30 cellular contexts compared by ENCODE assay signal in the genomic region with DNA sequence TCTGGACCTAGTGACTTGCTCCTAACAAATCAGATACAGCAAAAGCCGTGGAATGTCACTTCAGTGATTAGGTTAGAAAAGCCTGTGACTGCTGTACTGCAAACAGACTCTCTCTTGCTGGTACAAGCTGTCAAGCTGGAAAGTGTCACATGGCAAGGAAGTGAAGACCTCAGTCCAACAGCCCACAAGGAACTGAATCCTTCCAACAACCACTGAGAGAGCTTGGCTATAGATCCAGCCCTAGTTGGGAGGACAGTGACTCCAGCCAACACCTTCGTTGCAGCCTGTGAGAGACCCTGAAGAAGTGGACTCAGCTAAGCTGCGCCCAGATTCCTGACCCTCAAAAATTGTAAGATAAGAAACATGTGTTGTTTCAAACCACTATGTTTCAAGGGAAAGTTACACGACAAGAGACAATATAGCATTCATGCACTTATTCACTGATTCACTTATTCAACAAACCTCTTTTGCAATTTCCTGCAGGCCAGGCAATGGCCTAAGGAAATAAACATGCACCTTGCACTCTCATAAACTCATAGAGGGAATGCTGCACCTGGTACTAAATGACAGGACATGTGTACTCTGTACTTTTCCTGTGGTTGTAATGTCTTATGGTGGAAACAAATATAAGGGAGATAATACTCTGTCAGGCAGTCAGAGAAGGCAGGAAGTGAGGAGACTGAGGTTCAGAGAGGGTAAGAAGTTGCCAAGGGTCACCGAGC.
DNase-seq lines count a peak whose midpoint lies in the region; ATAC-seq, FAIRE-seq and TF ChIP-seq lines count a peak whose summit lies in the region.
"Had no signal": no experiment of that assay in that cellular context is flagged by ENCODE, and none has a peak within 500 bp of the region (broad histone marks: within the 10 kb centered on the region; RNA-seq: fewer than 3 reads in every experiment).

No MANE protein-coding gene starts in this region.

- intact Hi-C loops in colonic mucosa (cut with DNase I) = no loop called here

- no peaks in the 10 kb centered on the region for H3F3A ChIP-seq in OCI-LY1 (ENCODE audit: insufficient read depth, low read length)

- H3K4me2 ChIP-seq in OCI-LY1 (ENCODE audit: low read length) = no peak overlapping the region
- H3K4me2 ChIP-seq: A549; BLaER1 treated with 17β-estradiol and CSF1 and Interleukin-3, amounts not matched to agents 10 nM and 100 nM; GM23338; SK-N-SH had no signal

- peak overlapping the region; percentile 40; the same call in 1 of the 2 replicates for H2AFZ ChIP-seq in OCI-LY1 (ENCODE audit: low read length)
- H2AFZ ChIP-seq: GM23338 had no signal

- WGBS in small intestine, 3 donors = 26 to 61% (median 38%) methylated on average over 5 of the region's 5 CpGs
- WGBS in gastroesophageal sphincter (ENCODE audit: low coverage in 1 of 2), 2 donors = 73 to 86% methylated on average over 3 of the region's 5 CpGs

- peaks cover 17% of the 10 kb centered on the region for H3K4me1 ChIP-seq in OCI-LY1 (ENCODE audit: insufficient read depth, low read length, severe bottlenecking)
- no peaks in the 10 kb centered on the region for H3K4me1 ChIP-seq in colonic mucosa
- H3K4me1 ChIP-seq in small intestine (ENCODE audit: control insufficient read depth in 2 of 2, insufficient read depth in 1 of 2, low read depth in 1 of 2, low read length in 1 of 2) = peaks cover 0 to 3% of the 10 kb centered on the region in 2 donors
- H3K4me1 ChIP-seq in gastroesophageal sphincter = no peaks in the 10 kb centered on the region
- H3K4me1 ChIP-seq: A549; BLaER1 treated with 17β-estradiol and CSF1 and Interleukin-3, amounts not matched to agents 10 nM and 100 nM had no signal

- ATAC-seq in gastroesophageal sphincter (no peak), GM21717 (IDR thresholded peaks at IDR 0.05; ENCODE audit: unreplicated experiment) (no peak)
- ATAC-seq: A549, GM23338 had no signal

- FAIRE-seq in D721Med (lab: Jason Lieb, UNC) (peak; percentile 48), small intestine (lab: Jason Lieb, UNC) (no peak)
- FAIRE-seq: A549, GM18507, HTR-8/SVneo had no signal

- no peak for TF ChIP-seq POLR2A in gastroesophageal sphincter (IDR thresholded peaks at IDR 0.05)

- no peaks in the 10 kb centered on the region for H3K36me3 ChIP-seq in OCI-LY1 (ENCODE audit: insufficient read depth, low read length)
- H3K36me3 ChIP-seq in colonic mucosa = no peaks in the 10 kb centered on the region
- no peaks in the 10 kb centered on the region for H3K36me3 ChIP-seq in small intestine (ENCODE audit: control insufficient read depth in 2 of 2, insufficient read depth in 2 of 2, low read length in 2 of 2)
- no peaks in the 10 kb centered on the region for H3K36me3 ChIP-seq in gastroesophageal sphincter
- H3K36me3 ChIP-seq: BLaER1 treated with 17β-estradiol and CSF1 and Interleukin-3, amounts not matched to agents 10 nM and 100 nM; MG63; Peyer's patch had no signal

- no peak overlapping the region for H3K9ac ChIP-seq in OCI-LY1 (ENCODE audit: low read length)
- no peak overlapping the region for H3K9ac ChIP-seq in colonic mucosa (ENCODE audit: low read depth in 2 of 2, low read length in 2 of 2)
- H3K9ac ChIP-seq: BLaER1 treated with 17β-estradiol and CSF1 and Interleukin-3, amounts not matched to agents 10 nM and 100 nM; SK-N-SH had no signal

- TF ChIP-seq EP300 in gastroesophageal sphincter (IDR thresholded peaks at IDR 0.05) = no peak

- DNase-seq in D721Med (ENCODE audit: insufficient read length, low spot score) (no peak), colonic mucosa (peak; percentile 38), small intestine (peak; percentile 95), NCI-H524 treated with DMSO at 0.1 percent for 48 hours (lab: John Stamatoyannopoulos, UW) (no peak)
- DNase-seq: AML-193; CD4-positive, alpha-beta T cell; COR-L47; DMS79 treated with DMSO at 0.1 percent for 48 hours; H9; IMR-90; KG1; MG63; NCI-H1105 treated with DMSO at 0.1 percent for 48 hours; NCI-H146; NCI-H2029; NCI-H446 treated with DMSO at 0.1 percent for 48 hours; NCI-H69; OCI-M1; SIG-M5; SK-N-SH; SW 1271 had no signal

- H3K79me2 ChIP-seq in OCI-LY1 (ENCODE audit: insufficient read depth, low read length) = no peaks in the 10 kb centered on the region

- H3K9me2 ChIP-seq in OCI-LY1 (ENCODE audit: low read depth, low read length) = no peaks in the 10 kb centered on the region
- H3K9me2 ChIP-seq: SK-N-SH had no signal

- no peak overlapping the region for H3K27ac ChIP-seq in OCI-LY1 (ENCODE audit: low read depth, low read length, poor library complexity, severe bottlenecking)
- peak overlapping the region; percentile 85 for H3K27ac ChIP-seq in colonic mucosa
- H3K27ac ChIP-seq in small intestine (ENCODE audit: low read depth in 1 of 2, low read length in 1 of 2) = peak overlapping the region; percentile 53 to 82
- H3K27ac ChIP-seq in gastroesophageal sphincter = no peak overlapping the region
- H3K27ac ChIP-seq: A549; BLaER1 treated with 17β-estradiol and CSF1 and Interleukin-3, amounts not matched to agents 10 nM and 100 nM had no signal

- no peaks in the 10 kb centered on the region for H4K20me1 ChIP-seq in OCI-LY1 (ENCODE audit: insufficient read depth, low read length)
- H4K20me1 ChIP-seq: BLaER1 treated with 17β-estradiol and CSF1 and Interleukin-3, amounts not matched to agents 10 nM and 100 nM had no signal

- TF ChIP-seq CTCF in D721Med (IDR thresholded peaks at IDR 0.05; ENCODE audit: insufficient read depth, missing control alignments) (no peak), OCI-LY1 (IDR thresholded peaks at IDR 0.05; ENCODE audit: low read length) (no peak), colonic mucosa (IDR thresholded peaks at IDR 0.05) (no peak), gastroesophageal sphincter (IDR thresholded peaks at IDR 0.05) (no peak)

- no peaks in the 10 kb centered on the region for H3K27me3 ChIP-seq in OCI-LY1 (ENCODE audit: insufficient read depth, low read length)
- H3K27me3 ChIP-seq in colonic mucosa = no peaks in the 10 kb centered on the region
- no peaks in the 10 kb centered on the region for H3K27me3 ChIP-seq in small intestine (ENCODE audit: control insufficient read depth in 2 of 2, insufficient read depth in 2 of 2, low read length in 2 of 2)
- no peaks in the 10 kb centered on the region for H3K27me3 ChIP-seq in gastroesophageal sphincter
- H3K27me3 ChIP-seq: BLaER1 treated with 17β-estradiol and CSF1 and Interleukin-3, amounts not matched to agents 10 nM and 100 nM; MG63; Peyer's patch had no signal

- no peaks in the 10 kb centered on the region for H3K9me3 ChIP-seq in OCI-LY1 (ENCODE audit: low read length)
- no peaks in the 10 kb centered on the region for H3K9me3 ChIP-seq in colonic mucosa
- H3K9me3 ChIP-seq in small intestine (ENCODE audit: control insufficient read depth, low read depth) = no peaks in the 10 kb centered on the region
- H3K9me3 ChIP-seq in gastroesophageal sphincter = no peaks in the 10 kb centered on the region
- H3K9me3 ChIP-seq: A549; BLaER1 treated with 17β-estradiol and CSF1 and Interleukin-3, amounts not matched to agents 10 nM and 100 nM; MG63; Peyer's patch; SK-N-SH had no signal

- H3K4me3 ChIP-seq in OCI-LY1 (ENCODE audit: low read depth, low read length, poor library complexity, severe bottlenecking) = no peak overlapping the region
- H3K4me3 ChIP-seq in colonic mucosa = no peak overlapping the region
- no peak overlapping the region for H3K4me3 ChIP-seq in small intestine (ENCODE audit: low read depth in 1 of 2, low read length in 2 of 2)
- no peak overlapping the region for H3K4me3 ChIP-seq in gastroesophageal sphincter
- H3K4me3 ChIP-seq: A549; BLaER1 treated with 17β-estradiol and CSF1 and Interleukin-3, amounts not matched to agents 10 nM and 100 nM; GM23338; MG63; Peyer's patch had no signal

Comparison
In these comparisons a context has a peak if more than half of its experiments do, and no peak if none do; other contexts are left out.
1. DNase-seq: peak in colonic mucosa (single experiment) and small intestine (single experiment); none in D721Med (single experiment) and NCI-H524 treated with DMSO at 0.1 percent for 48 hours (single experiment).
2. H3K27ac ChIP-seq: peak in colonic mucosa (single experiment) and small intestine (2 of 2); none in OCI-LY1 (single experiment) and gastroesophageal sphincter (0 of 4).